ENCODE assay signal across 8 cellular contexts in the genomic region with DNA sequence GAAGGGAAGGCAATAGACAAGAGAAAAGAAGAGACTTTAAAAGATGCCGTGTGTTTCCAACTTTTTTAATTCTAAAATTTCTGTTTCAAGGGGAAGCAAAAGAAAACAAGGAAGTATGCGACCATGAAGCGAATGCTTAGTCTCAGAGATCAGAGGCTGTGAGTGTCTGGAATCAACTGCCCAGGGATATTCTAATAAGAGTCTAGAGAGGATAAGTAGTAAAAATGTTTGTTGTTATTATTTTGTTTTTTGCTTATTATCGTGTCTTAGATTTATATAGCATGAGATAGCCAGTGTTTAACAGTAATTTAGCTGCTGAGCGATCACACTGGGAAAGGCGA. TPM values are rescaled to one million over a fixed set of nuclear protein-coding genes. Genes with fewer than 3 reads are reported as not detected.
DNase-seq lines count a peak whose midpoint lies in the region; ATAC-seq, FAIRE-seq and TF ChIP-seq lines count a peak whose summit lies in the region.

No MANE protein-coding gene starts in this region.

- H3K36me3 ChIP-seq in DND-41 (ENCODE audit: insufficient read depth, low read length): peaks cover 33% of the 10 kb centered on the region
- peaks cover 31% of the 10 kb centered on the region for H3K36me3 ChIP-seq in Panc1 (ENCODE audit: control insufficient read depth, insufficient read depth, low read length)
- peaks cover 0 to 4% of the 10 kb centered on the region in 2 donors for H3K36me3 ChIP-seq in esophagus (ENCODE audit: control insufficient read depth in 2 of 2, insufficient read depth in 2 of 2, low read length in 1 of 2)

- peak overlapping the region; percentile 61 for H3K9ac ChIP-seq in DND-41 (ENCODE audit: low read depth, low read length)

- no peak for TF ChIP-seq CTCF in DND-41 (IDR thresholded peaks at IDR 0.05; ENCODE audit: borderline replicate concordance, extremely low read depth, low read length, poor library complexity, severe bottlenecking)
- no peak for TF ChIP-seq CTCF in Panc1 (IDR thresholded peaks at IDR 0.05)
- TF ChIP-seq CTCF in osteocyte (IDR thresholded peaks at IDR 0.05): no peak

- POLR2A ChIA-PET in Panc1 (lab: Charles Lee): no interaction called here

- H3K4me1 ChIP-seq in DND-41 (ENCODE audit: insufficient read depth, low read length): peaks cover 38% of the 10 kb centered on the region
- peaks cover 7% of the 10 kb centered on the region; the same call in 1 of the 2 replicates for H3K4me1 ChIP-seq in Panc1 (ENCODE audit: control insufficient read depth, insufficient read depth, low read length)
- H3K4me1 ChIP-seq in esophagus (ENCODE audit: control insufficient read depth in 2 of 2, insufficient read depth in 2 of 2, low read length in 1 of 2): no peaks in the 10 kb centered on the region

- peak overlapping the region; percentile 95 for H3K27ac Mint-ChIP-seq in osteocyte (ENCODE audit: unreplicated experiment)

- CTCF ChIA-PET in Panc1 (lab: Charles Lee): no interaction called here

- DNase-seq in DND-41 (no peak), Panc1 (ENCODE audit: low read depth, low spot score) (no peak), osteocyte (ENCODE audit: extremely low spot score, unreplicated experiment) (no peak), cortex of kidney (lab: John Stamatoyannopoulos, UW) (no peak), SIG-M5 treated with dmso at 0.1 percent for 504 hours (lab: John Stamatoyannopoulos, UW; ENCODE audit: unreplicated experiment) (no peak), GM12891 (ENCODE audit: insufficient read length, low spot score) (no peak), NCI-H82 (lab: John Stamatoyannopoulos, UW) (no peak)

- no peak for TF ChIP-seq POLR2A in GM12891 (IDR thresholded peaks at IDR 0.05; ENCODE audit: low read depth, low read length)

- peaks cover 3% of the 10 kb centered on the region; the same call in 1 of the 2 replicates for H4K20me1 ChIP-seq in DND-41 (ENCODE audit: insufficient read depth, low read length)

- no TSS peak for BruUV-seq in Panc1 (replicated peaks; lab: Mats Ljungman, UMichigan)

- no peak for FAIRE-seq in GM12891 (lab: Jason Lieb, UNC)

- intact Hi-C loops in Panc1 (cut with micrococcal nuclease; ENCODE audit: unreplicated experiment): no loop called here

- H3K4me3 ChIP-seq in DND-41 (ENCODE audit: low read depth in 1 of 2, low read length in 2 of 2) (peak overlapping the region; percentile 68 to 76), Panc1 (ENCODE audit: low read depth in 2 of 2, low read length in 2 of 2) (peak overlapping the region; percentile 99), esophagus (ENCODE audit: low read depth in 1 of 2, low read length in 2 of 2) (peak overlapping the region; percentile 92)

- in situ Hi-C loops in Panc1 (cut with HindIII; ENCODE audit: low pct_unique_long_range_greater_than_20kb, low sequenced_read_pairs): no loop called here

- peaks cover 69% of the 10 kb centered on the region for H3K79me2 ChIP-seq in DND-41 (ENCODE audit: insufficient read depth, low read length)

- no peaks in the 10 kb centered on the region for H3K27me3 Mint-ChIP-seq in osteocyte (ENCODE audit: unreplicated experiment)

- H3K4me3 Mint-ChIP-seq in osteocyte (ENCODE audit: unreplicated experiment): peak overlapping the region; percentile 85

- 12 to 15% methylated on average over 6 of the region's 6 CpGs for WGBS in esophagus, 2 donors

- ATAC-seq in DND-41 (ENCODE audit: insufficient read depth, low read depth): no peak
- ATAC-seq in Panc1: no peak

- H3K9me3 ChIP-seq in DND-41 (ENCODE audit: insufficient read depth, low read length, severe bottlenecking) (no peaks in the 10 kb centered on the region), Panc1 (ENCODE audit: control insufficient read depth, insufficient read depth, low read depth, low read length) (no peaks in the 10 kb centered on the region), esophagus (ENCODE audit: control insufficient read depth in 2 of 2, insufficient read depth in 1 of 2, low read depth in 1 of 2, low read length in 1 of 2) (no peaks in the 10 kb centered on the region)

- peaks cover 38% of the 10 kb centered on the region for H3K4me1 Mint-ChIP-seq in osteocyte (ENCODE audit: unreplicated experiment)

- peak overlapping the region; percentile 87 for H2AFZ ChIP-seq in DND-41 (ENCODE audit: low read depth, low read length)

- no peaks in the 10 kb centered on the region for H3K9me3 Mint-ChIP-seq in osteocyte (ENCODE audit: unreplicated experiment)

- H3K36me3 Mint-ChIP-seq in osteocyte (ENCODE audit: unreplicated experiment): peaks cover 13% of the 10 kb centered on the region

- peak overlapping the region; percentile 92 for H3K4me2 ChIP-seq in DND-41 (ENCODE audit: insufficient read depth, low read length)

- peak overlapping the region; percentile 66 for H3K27ac ChIP-seq in DND-41 (ENCODE audit: low read length)
- H3K27ac ChIP-seq in Panc1 (ENCODE audit: low read length): peak overlapping the region; percentile 97
- peak overlapping the region in 1 of 2 donors; percentile 80 for H3K27ac ChIP-seq in esophagus (ENCODE audit: low read depth in 2 of 2, low read length in 1 of 2)

- H3K27me3 ChIP-seq in DND-41 (ENCODE audit: insufficient read depth, low read length, poor library complexity) (no peaks in the 10 kb centered on the region), Panc1 (ENCODE audit: control insufficient read depth, insufficient read depth, low read length) (no peaks in the 10 kb centered on the region), esophagus (ENCODE audit: control insufficient read depth in 1 of 2, insufficient read depth in 2 of 2, low read length in 2 of 2) (no peaks in the 10 kb centered on the region)

TF ChIP-seq in GM12891, 5 proteins besides CTCF, POLR2A, EP300 and RAD21:
- TF ChIP-seq POU2F2 (IDR thresholded peaks at IDR 0.05; ENCODE audit: low read depth, low read length) (no peak), SPI1 (IDR thresholded peaks at IDR 0.05; ENCODE audit: low read depth, low read length) (no peak), PAX5 (IDR thresholded peaks at IDR 0.05; ENCODE audit: insufficient read depth, low read length, severe bottlenecking) (no peak), TAF1 (IDR thresholded peaks at IDR 0.05; ENCODE audit: low read depth, low read length) (no peak), POLR2AphosphoS5 (IDR thresholded peaks at IDR 0.05; ENCODE audit: low read depth, low read length) (no peak)

RNA-seq across cellular contexts. Expression of a gene that starts 0.4 kb away (rescaled TPM):
- total RNA-seq in Panc1 (2021; ENCODE audit: unreplicated experiment) (41.5 TPM), osteocyte (59.5 and 61.6 TPM in 2 replicates)
- 23.8 TPM for polyA plus RNA-seq in Panc1 (2012; ENCODE audit: insufficient read length)
- 10 to 100 TPM in 1 of 2 donors, 1 to 10 TPM in 1; 4.4 to 19.8 TPM for polyA plus RNA-seq in esophagus
- 21.8 TPM for polyA plus RNA-seq in GM12891 (2012; ENCODE audit: low read depth, missing spikeins)

RNA-seq across cellular contexts. Expression of a gene that starts 0.5 kb away (rescaled TPM):
- total RNA-seq in Panc1 (2021; ENCODE audit: unreplicated experiment): 44.7 TPM
- polyA plus RNA-seq in Panc1 (2012; ENCODE audit: insufficient read length): 24.7 TPM
- 1 to 10 TPM; 8.0 to 9.3 TPM for polyA plus RNA-seq in esophagus
- total RNA-seq in osteocyte: 45.6 and 47.7 TPM in 2 replicates
- 11.2 TPM for polyA plus RNA-seq in GM12891 (2012; ENCODE audit: low read depth, missing spikeins)

RNA-seq across cellular contexts. Expression of a gene that starts 49.8 kb away (rescaled TPM):
- 38.9 TPM for total RNA-seq in Panc1 (2021; ENCODE audit: unreplicated experiment)
- polyA plus RNA-seq in Panc1 (2012; ENCODE audit: insufficient read length): 20.3 TPM
- polyA plus RNA-seq in esophagus: 10 to 100 TPM; 10.4 to 13.0 TPM
- total RNA-seq in osteocyte: 88.3 and 88.4 TPM in 2 replicates
- polyA plus RNA-seq in GM12891 (2012; ENCODE audit: low read depth, missing spikeins): 22.5 TPM
